Comparison of ENCODE assay signal across 2 cellular contexts in the genomic region with DNA sequence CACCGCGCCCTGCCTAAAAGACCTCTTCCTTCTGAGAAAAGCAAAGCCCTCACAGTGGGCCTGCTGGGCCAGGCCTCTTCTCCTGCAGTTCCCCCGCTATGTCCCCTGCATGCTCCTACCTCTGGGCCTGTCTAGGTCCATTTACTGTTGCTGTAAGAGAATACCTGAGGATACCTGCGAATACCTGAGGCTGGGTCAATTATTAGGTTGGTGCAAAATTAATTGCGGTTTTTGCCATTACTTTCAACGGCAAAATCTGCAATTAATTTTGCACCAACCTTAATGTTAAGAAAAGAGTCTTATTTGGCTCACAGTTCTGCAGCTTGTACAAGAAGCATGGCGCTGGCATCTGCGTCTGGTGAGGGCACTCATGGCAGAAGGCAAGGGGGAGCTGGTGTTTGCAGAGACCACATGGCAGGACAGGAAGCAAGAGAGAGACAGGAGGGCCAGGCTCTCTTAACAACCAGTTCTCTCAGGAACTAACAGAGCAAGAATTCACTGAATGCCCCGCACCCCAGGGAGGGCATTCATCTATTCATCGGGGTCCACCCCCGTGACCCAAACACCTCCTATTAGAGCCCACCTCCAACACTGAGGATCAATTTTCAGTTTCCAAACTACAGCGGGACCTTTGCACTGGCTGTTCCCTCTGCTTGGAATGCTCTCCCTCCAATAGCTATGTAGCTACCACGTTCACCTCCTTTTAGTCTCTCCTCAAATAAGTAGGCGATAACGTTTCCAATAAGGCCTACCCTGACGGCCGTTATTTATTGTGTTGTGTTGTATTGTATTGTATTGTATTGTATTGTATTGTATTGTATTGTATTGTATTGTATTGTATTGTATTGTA.
TF ChIP-seq lines count a peak whose summit lies in the region.

No MANE protein-coding gene starts in this region.

TF ChIP-seq in WTC11, 78 proteins besides CTCF, POLR2A, EP300 and RAD21 (continued from another document):
- TF ChIP-seq, protein P1, sequence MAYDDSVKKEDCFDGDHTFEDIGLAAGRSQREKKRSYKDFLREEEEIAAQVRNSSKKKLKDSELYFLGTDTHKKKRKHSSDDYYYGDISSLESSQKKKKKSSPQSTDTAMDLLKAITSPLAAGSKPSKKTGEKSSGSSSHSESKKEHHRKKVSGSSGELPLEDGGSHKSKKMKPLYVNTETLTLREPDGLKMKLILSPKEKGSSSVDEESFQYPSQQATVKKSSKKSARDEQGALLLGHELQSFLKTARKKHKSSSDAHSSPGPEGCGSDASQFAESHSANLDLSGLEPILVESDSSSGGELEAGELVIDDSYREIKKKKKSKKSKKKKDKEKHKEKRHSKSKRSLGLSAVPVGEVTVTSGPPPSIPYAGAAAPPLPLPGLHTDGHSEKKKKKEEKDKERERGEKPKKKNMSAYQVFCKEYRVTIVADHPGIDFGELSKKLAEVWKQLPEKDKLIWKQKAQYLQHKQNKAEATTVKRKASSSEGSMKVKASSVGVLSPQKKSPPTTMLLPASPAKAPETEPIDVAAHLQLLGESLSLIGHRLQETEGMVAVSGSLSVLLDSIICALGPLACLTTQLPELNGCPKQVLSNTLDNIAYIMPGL (CRISPR knock-in tag; IDR thresholded peaks at IDR 0.05) = no peak
- TF ChIP-seq, protein P2, sequence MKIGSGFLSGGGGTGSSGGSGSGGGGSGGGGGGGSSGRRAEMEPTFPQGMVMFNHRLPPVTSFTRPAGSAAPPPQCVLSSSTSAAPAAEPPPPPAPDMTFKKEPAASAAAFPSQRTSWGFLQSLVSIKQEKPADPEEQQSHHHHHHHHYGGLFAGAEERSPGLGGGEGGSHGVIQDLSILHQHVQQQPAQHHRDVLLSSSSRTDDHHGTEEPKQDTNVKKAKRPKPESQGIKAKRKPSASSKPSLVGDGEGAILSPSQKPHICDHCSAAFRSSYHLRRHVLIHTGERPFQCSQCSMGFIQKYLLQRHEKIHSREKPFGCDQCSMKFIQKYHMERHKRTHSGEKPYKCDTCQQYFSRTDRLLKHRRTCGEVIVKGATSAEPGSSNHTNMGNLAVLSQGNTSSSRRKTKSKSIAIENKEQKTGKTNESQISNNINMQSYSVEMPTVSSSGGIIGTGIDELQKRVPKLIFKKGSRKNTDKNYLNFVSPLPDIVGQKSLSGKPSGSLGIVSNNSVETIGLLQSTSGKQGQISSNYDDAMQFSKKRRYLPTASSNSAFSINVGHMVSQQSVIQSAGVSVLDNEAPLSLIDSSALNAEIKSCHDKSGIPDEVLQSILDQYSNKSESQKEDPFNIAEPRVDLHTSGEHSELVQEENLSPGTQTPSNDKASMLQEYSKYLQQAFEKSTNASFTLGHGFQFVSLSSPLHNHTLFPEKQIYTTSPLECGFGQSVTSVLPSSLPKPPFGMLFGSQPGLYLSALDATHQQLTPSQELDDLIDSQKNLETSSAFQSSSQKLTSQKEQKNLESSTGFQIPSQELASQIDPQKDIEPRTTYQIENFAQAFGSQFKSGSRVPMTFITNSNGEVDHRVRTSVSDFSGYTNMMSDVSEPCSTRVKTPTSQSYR (CRISPR knock-in tag; IDR thresholded peaks at IDR 0.05) = no peak
- TF ChIP-seq ZNF263 (CRISPR knock-in tag; IDR thresholded peaks at IDR 0.05; ENCODE audit: low read depth) (no peak), NR1H2 (CRISPR knock-in tag; IDR thresholded peaks at IDR 0.05) (no peak), ZNF317 (CRISPR knock-in tag; IDR thresholded peaks at IDR 0.05; ENCODE audit: borderline replicate concordance, low read depth) (no peak), ZNF671 (CRISPR knock-in tag; IDR thresholded peaks at IDR 0.05) (no peak), NFYB (CRISPR knock-in tag; conservative IDR thresholded peaks at IDR 0.05; ENCODE audit: low read depth) (no peak), TP53 (CRISPR knock-in tag; IDR thresholded peaks at IDR 0.05) (no peak)
- TF ChIP-seq, protein P3, sequence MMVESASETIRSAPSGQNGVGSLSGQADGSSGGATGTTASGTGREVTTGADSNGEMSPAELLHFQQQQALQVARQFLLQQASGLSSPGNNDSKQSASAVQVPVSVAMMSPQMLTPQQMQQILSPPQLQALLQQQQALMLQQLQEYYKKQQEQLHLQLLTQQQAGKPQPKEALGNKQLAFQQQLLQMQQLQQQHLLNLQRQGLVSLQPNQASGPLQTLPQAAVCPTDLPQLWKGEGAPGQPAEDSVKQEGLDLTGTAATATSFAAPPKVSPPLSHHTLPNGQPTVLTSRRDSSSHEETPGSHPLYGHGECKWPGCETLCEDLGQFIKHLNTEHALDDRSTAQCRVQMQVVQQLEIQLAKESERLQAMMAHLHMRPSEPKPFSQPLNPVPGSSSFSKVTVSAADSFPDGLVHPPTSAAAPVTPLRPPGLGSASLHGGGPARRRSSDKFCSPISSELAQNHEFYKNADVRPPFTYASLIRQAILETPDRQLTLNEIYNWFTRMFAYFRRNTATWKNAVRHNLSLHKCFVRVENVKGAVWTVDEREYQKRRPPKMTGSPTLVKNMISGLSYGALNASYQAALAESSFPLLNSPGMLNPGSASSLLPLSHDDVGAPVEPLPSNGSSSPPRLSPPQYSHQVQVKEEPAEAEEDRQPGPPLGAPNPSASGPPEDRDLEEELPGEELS (CRISPR knock-in tag; IDR thresholded peaks at IDR 0.05) = no peak
- TF ChIP-seq, protein P4, sequence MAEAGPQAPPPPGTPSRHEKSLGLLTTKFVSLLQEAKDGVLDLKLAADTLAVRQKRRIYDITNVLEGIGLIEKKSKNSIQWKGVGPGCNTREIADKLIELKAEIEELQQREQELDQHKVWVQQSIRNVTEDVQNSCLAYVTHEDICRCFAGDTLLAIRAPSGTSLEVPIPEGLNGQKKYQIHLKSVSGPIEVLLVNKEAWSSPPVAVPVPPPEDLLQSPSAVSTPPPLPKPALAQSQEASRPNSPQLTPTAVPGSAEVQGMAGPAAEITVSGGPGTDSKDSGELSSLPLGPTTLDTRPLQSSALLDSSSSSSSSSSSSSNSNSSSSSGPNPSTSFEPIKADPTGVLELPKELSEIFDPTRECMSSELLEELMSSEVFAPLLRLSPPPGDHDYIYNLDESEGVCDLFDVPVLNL (CRISPR knock-in tag; IDR thresholded peaks at IDR 0.05; ENCODE audit: borderline replicate concordance, low read depth) = no peak

TF ChIP-seq in HEK293T, 16 proteins besides CTCF, POLR2A, EP300 and RAD21 (continued from another document):
- TF ChIP-seq CTBP1 (IDR thresholded peaks at IDR 0.05; ENCODE audit: borderline replicate concordance) (no peak), NFRKB (IDR thresholded peaks at IDR 0.05) (no peak), HDGF (IDR thresholded peaks at IDR 0.05; ENCODE audit: borderline replicate concordance) (no peak), ARNT (IDR thresholded peaks at IDR 0.05) (no peak), TARDBP (IDR thresholded peaks at IDR 0.05) (no peak)
